Comparison of ENCODE assay signal across 8 cellular contexts in the genomic region with DNA sequence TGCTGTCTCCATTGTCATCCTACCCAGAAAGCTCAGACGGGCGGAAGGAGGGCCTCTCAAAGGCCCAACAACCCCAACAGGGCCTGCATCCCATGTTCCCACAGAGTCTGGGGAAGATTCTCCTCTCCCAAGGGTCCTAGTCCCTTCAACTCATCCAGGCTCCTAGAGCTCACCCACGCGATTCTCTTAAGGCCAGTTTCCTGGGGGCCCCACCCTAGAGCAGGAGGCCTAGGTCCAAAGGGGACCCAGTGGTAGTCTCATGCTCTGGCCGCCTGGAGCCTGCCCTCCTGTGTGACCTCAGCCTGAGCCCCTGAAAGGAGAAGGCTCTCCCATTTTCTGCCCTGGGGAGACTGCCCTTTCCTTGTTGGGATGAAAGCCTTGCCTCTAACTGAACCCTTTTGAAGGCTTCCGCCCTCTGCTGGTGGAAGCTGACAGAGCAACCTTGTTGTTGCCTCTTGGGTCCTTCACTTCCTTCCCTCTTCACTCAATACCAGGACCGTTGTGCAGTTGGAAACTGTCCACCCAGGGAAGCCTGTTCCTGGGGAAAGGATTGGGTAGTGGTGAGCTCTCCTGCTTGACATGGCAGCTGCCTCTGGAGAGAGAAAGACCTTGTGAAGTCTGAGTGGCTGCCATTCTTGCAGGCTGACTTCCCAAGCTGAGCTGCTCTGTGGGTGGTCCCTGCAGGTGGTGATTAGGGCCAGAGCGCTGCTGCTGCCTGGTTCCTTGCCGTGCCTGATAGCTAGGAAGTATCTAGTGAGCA.
DNase-seq lines count a peak whose midpoint lies in the region; ATAC-seq and TF ChIP-seq lines count a peak whose summit lies in the region.

No MANE protein-coding gene starts in this region.

- H3K9me3 Mint-ChIP-seq in natural killer cell, result no peaks in the 10 kb centered on the region

- H3K27me3 Mint-ChIP-seq in natural killer cell (ENCODE audit: low read depth in 2 of 2), result no peaks in the 10 kb centered on the region

- no peak overlapping the region for H3K4me3 Mint-ChIP-seq in natural killer cell

- no peaks in the 10 kb centered on the region for H3K36me3 Mint-ChIP-seq in natural killer cell

- TF ChIP-seq CTCF in AG10803 (conservative IDR thresholded peaks at IDR 0.05; ENCODE audit: low read length) (peak; percentile 82), epithelial cell of proximal tubule (conservative IDR thresholded peaks at IDR 0.05; ENCODE audit: low read depth, low read length) (peak; percentile 82), natural killer cell (IDR thresholded peaks at IDR 0.05) (peak; percentile 74)

- ATAC-seq in GM18498 (IDR thresholded peaks at IDR 0.05; ENCODE audit: unreplicated experiment), result peak; percentile 63
- peak in 2 of 3 donors; percentile 74 to 79 for ATAC-seq in natural killer cell
- ATAC-seq in GM19324 (IDR thresholded peaks at IDR 0.05; ENCODE audit: low FRiP score, unreplicated experiment), result no peak

- H3K27ac Mint-ChIP-seq in natural killer cell, result peak overlapping the region in 1 of 2 donors; percentile 50

- peaks cover 15% of the 10 kb centered on the region in 2 donors for H3K4me1 Mint-ChIP-seq in natural killer cell

- intact Hi-C loops in natural killer cell (cut with micrococcal nuclease), result loop anchor here (5.0 kb wide), 1 partner anchor 35 kb away; no protein-coding TSS in a partner anchor

- H3K4me3 ChIP-seq in AG10803 (ENCODE audit: low read length), result no peak overlapping the region
- H3K4me3 ChIP-seq in epithelial cell of proximal tubule (ENCODE audit: low read depth, low read length), result no peak overlapping the region

- DNase-seq in AG10803 (ENCODE audit: low read depth) (peak; percentile 52), NCI-H146 treated with DMSO at 0.1 percent for 48 hours (lab: John Stamatoyannopoulos, UW; ENCODE audit: unreplicated experiment) (peak; percentile 3), epithelial cell of proximal tubule (ENCODE audit: low read depth) (no peak), natural killer cell (peak; percentile 48)
- peak; percentile 74 for DNase-seq in activated CD4-positive, alpha-beta T cell treated with anti-CD3 and anti-CD28 coated beads for 48 hours
- no peak for DNase-seq in effector CD8-positive, alpha-beta T cell (lab: John Stamatoyannopoulos, UW)

Comparison
In these comparisons a context has a peak if more than half of its experiments do, and no peak if none do; other contexts are left out.
1. DNase-seq: peak in AG10803 (single experiment), NCI-H146 treated with DMSO at 0.1 percent for 48 hours (single experiment), activated CD4-positive, alpha-beta T cell treated with anti-CD3 and anti-CD28 coated beads for 48 hours (single experiment) and natural killer cell (single experiment); none in epithelial cell of proximal tubule (single experiment) and effector CD8-positive, alpha-beta T cell (single experiment).
2. Peak in every context shown above with its lines, with median percentiles within 50 percentile points of each other: CTCF ChIP-seq.